ENCODE assay signal across 8 cellular contexts in genomic region chr12:1795221-1795784, GRCh38. TPM values are rescaled to one million over a fixed set of nuclear protein-coding genes. Genes with fewer than 3 reads are reported as not detected.
DNase-seq lines count a peak whose midpoint lies in the region; ATAC-seq and TF ChIP-seq lines count a peak whose summit lies in the region.

No MANE protein-coding gene starts in this region.

- TF ChIP-seq CTCF in HFFc6 (IDR thresholded peaks at IDR 0.05) (no peak), natural killer cell (IDR thresholded peaks at IDR 0.05) (no peak)

- peaks cover 64 to 99% (median 96%) of the 10 kb centered on the region in 10 experiments for H3K4me1 ChIP-seq in BLaER1 treated with 17β-estradiol and CSF1 and Interleukin-3, amounts not matched to agents 10 nM and 100 nM

- H3K36me3 ChIP-seq in BLaER1 treated with 17β-estradiol and CSF1 and Interleukin-3, amounts not matched to agents 10 nM and 100 nM, result peaks cover 0 to 55% (median 33%) of the 10 kb centered on the region in 11 experiments; a peak in 17 of 22 replicates

- peak overlapping the region; percentile 86 to 99 (median 97) for H3K4me2 ChIP-seq in BLaER1 treated with 17β-estradiol and CSF1 and Interleukin-3, amounts not matched to agents 10 nM and 100 nM

- H3K27me3 Mint-ChIP-seq in HFFc6 (ENCODE audit: insufficient read depth), result peaks cover 2% of the 10 kb centered on the region
- no peaks in the 10 kb centered on the region for H3K27me3 Mint-ChIP-seq in natural killer cell (ENCODE audit: low read depth in 2 of 2)

- no peak for ATAC-seq in natural killer cell

- peak overlapping the region; percentile 40 to 94 (median 67); a peak in 20 of 22 replicates for H3K9ac ChIP-seq in BLaER1 treated with 17β-estradiol and CSF1 and Interleukin-3, amounts not matched to agents 10 nM and 100 nM

- H3K27me3 ChIP-seq in BLaER1 treated with 17β-estradiol and CSF1 and Interleukin-3, amounts not matched to agents 10 nM and 100 nM, result no peaks in the 10 kb centered on the region

- intact Hi-C loops in natural killer cell (cut with micrococcal nuclease), result loop anchor here (5.0 kb wide), 1 partner anchor 497 kb away; no protein-coding TSS in a partner anchor

- DNase-seq in HFFc6 (no peak), caudate nucleus (lab: John Stamatoyannopoulos, UW) (peak in 24 of 61 donors; percentile 9 to 79 (median 62)), natural killer cell (no peak), NCI-H2029 treated with DMSO at 0.1 percent for 48 hours (lab: John Stamatoyannopoulos, UW) (no peak), NCI-H2081 (lab: John Stamatoyannopoulos, UW) (no peak), NAMALWA (ENCODE audit: low spot score) (no peak), NCI-H1092 treated with DMSO at 0.1 percent for 48 hours (lab: John Stamatoyannopoulos, UW) (no peak)

- H3K4me1 Mint-ChIP-seq in HFFc6 (ENCODE audit: low read depth), result peaks cover 18% of the 10 kb centered on the region
- H3K4me1 Mint-ChIP-seq in natural killer cell, result peaks cover 22 to 30% of the 10 kb centered on the region in 2 donors

- H3K9me3 ChIP-seq in BLaER1 treated with 17β-estradiol and CSF1 and Interleukin-3, amounts not matched to agents 10 nM and 100 nM (replicated peaks in 1 of 11), result no peaks in the 10 kb centered on the region

- H3K4me3 Mint-ChIP-seq in HFFc6 (peak overlapping the region; percentile 41; the same call in 1 of the 2 replicates), natural killer cell (peak overlapping the region; percentile 90)

- peak overlapping the region in 9 of 11 experiments; percentile 8 to 100 (median 56); a peak in 14 of 22 replicates for H3K27ac ChIP-seq in BLaER1 treated with 17β-estradiol and CSF1 and Interleukin-3, amounts not matched to agents 10 nM and 100 nM
- H3K27ac ChIP-seq in caudate nucleus (ENCODE audit: low read depth, low read length), result peak overlapping the region; percentile 63

- H3K9me3 Mint-ChIP-seq in HFFc6 (no peaks in the 10 kb centered on the region), natural killer cell (no peaks in the 10 kb centered on the region)

- H3K27ac Mint-ChIP-seq in HFFc6 (no peak overlapping the region), natural killer cell (peak overlapping the region; percentile 72 to 83)

- peak overlapping the region in 5 of 10 experiments; percentile 13 to 71 (median 39); a peak in 6 of 20 replicates for H3K4me3 ChIP-seq in BLaER1 treated with 17β-estradiol and CSF1 and Interleukin-3, amounts not matched to agents 10 nM and 100 nM

- peaks cover 0 to 47% (median 22%) of the 10 kb centered on the region in 11 experiments; a peak in 14 of 22 replicates for H4K20me1 ChIP-seq in BLaER1 treated with 17β-estradiol and CSF1 and Interleukin-3, amounts not matched to agents 10 nM and 100 nM

- no peaks in the 10 kb centered on the region for H3K36me3 Mint-ChIP-seq in HFFc6 (ENCODE audit: low read depth)
- H3K36me3 Mint-ChIP-seq in natural killer cell, result no peaks in the 10 kb centered on the region

RNA-seq across cellular contexts. Expression of gene LRTM2, which starts 25.1 kb away (rescaled TPM):
- not detected for total RNA-seq in HFFc6 (2021; fragmentation: NEBNext Ultra II Directional; extraction: Animal tissue kit (Norgen Biotek cat#: 25700))
- not detected for total RNA-seq in natural killer cell
